ENCODE assay signal across 25 cellular contexts in genomic region chr13:77416666-77417212, GRCh38.
"Had no signal": no experiment of that assay in that cellular context is flagged by ENCODE, and none has a peak within 500 bp of the region (broad histone marks: within the 10 kb centered on the region; RNA-seq: fewer than 3 reads in every experiment).

No MANE protein-coding gene starts in this region.

- H3K27ac ChIP-seq: ascending aorta, colonic mucosa, epithelial cell of prostate, hepatocyte, neutrophil, parathyroid adenoma, right lobe of liver, stomach, testis had no signal

- ATAC-seq: activated CD8-positive, alpha-beta T cell treated with anti-CD3 and anti-CD28 coated beads for 36 hours; activated naive CD8-positive, alpha-beta T cell treated with anti-CD3 and anti-CD28 coated beads, Interleukin-2, amount 50 U/mL, for 24 hours; natural killer cell; right lobe of liver had no signal

- H2AFZ ChIP-seq: hepatocyte, parathyroid adenoma had no signal

- H3K4me3 Mint-ChIP-seq: activated CD8-positive, alpha-beta T cell treated with anti-CD3 and anti-CD28 coated beads for 36 hours; activated naive CD4-positive, alpha-beta T cell treated with anti-CD3 and anti-CD28 coated beads, Interleukin-2, amount 10 ng/mL, durations not matched to agents 7 days and 5 days; activated naive CD8-positive, alpha-beta T cell treated with anti-CD3 and anti-CD28 coated beads, Interleukin-2, amount 50 U/mL, for 24 hours; central memory CD8-positive, alpha-beta T cell; endodermal cell; natural killer cell; type B pancreatic cell had no signal

- H3K9ac ChIP-seq: parathyroid adenoma had no signal

- H3K27me3 Mint-ChIP-seq: activated CD8-positive, alpha-beta T cell treated with anti-CD3 and anti-CD28 coated beads for 36 hours; activated naive CD4-positive, alpha-beta T cell treated with anti-CD3 and anti-CD28 coated beads, Interleukin-2, amount 10 ng/mL, durations not matched to agents 7 days and 5 days; activated naive CD8-positive, alpha-beta T cell treated with anti-CD3 and anti-CD28 coated beads, Interleukin-2, amount 50 U/mL, for 24 hours; central memory CD8-positive, alpha-beta T cell; type B pancreatic cell had no signal

- H3K9me3 Mint-ChIP-seq: activated CD8-positive, alpha-beta T cell treated with anti-CD3 and anti-CD28 coated beads for 36 hours; activated naive CD4-positive, alpha-beta T cell treated with anti-CD3 and anti-CD28 coated beads, Interleukin-2, amount 10 ng/mL, durations not matched to agents 7 days and 5 days; activated naive CD8-positive, alpha-beta T cell treated with anti-CD3 and anti-CD28 coated beads, Interleukin-2, amount 50 U/mL, for 24 hours; central memory CD8-positive, alpha-beta T cell; endodermal cell; natural killer cell had no signal

- H3K36me3 Mint-ChIP-seq: activated naive CD4-positive, alpha-beta T cell treated with anti-CD3 and anti-CD28 coated beads, Interleukin-2, amount 10 ng/mL, durations not matched to agents 7 days and 5 days; natural killer cell; type B pancreatic cell had no signal

- H3K9me3 ChIP-seq: ascending aorta, colonic mucosa, neutrophil, right lobe of liver, stomach, testis had no signal

- FAIRE-seq: islet of Langerhans had no signal

- H3K4me1 ChIP-seq: ascending aorta, colonic mucosa, parathyroid adenoma, right lobe of liver, stomach, testis had no signal

- H3K4me3 ChIP-seq: ascending aorta, colonic mucosa, hepatocyte, right lobe of liver, smooth muscle cell, stomach, testis had no signal

- DNase-seq: activated CD4-positive, alpha-beta T cell treated with anti-CD3 and anti-CD28 coated beads for 48 hours; activated CD4-positive, CD25-positive, alpha-beta regulatory T cell; activated CD8-positive, alpha-beta T cell treated with anti-CD3 and anti-CD28 coated beads for 36 hours; activated naive CD4-positive, alpha-beta T cell treated with anti-CD3 and anti-CD28 coated beads, Interleukin-2, amount 10 ng/mL, durations not matched to agents 7 days and 5 days; activated naive CD8-positive, alpha-beta T cell treated with anti-CD3 and anti-CD28 coated beads, Interleukin-2, amount 50 U/mL, for 24 hours; activated T-cell treated with anti-CD3 and anti-CD28 coated beads, Interleukin-2, amount 50 U/mL, for 1 hour; colonic mucosa; endodermal cell; foreskin fibroblast; left cardiac atrium; mesendoderm; natural killer cell; right lobe of liver; stimulated activated CD4-positive, alpha-beta T cell treated with anti-CD3 and anti-CD28 coated beads, Interleukin-4, amount 100 ng/mL, for 1 hour; stomach; testis had no signal

- H3K4me2 ChIP-seq: hepatocyte, smooth muscle cell had no signal

- H3K36me3 ChIP-seq: ascending aorta, colonic mucosa, neutrophil, right lobe of liver, stomach had no signal

- H3K27me3 ChIP-seq: ascending aorta, colonic mucosa, hepatocyte, neutrophil, right lobe of liver, stomach, testis had no signal

- H3K4me1 Mint-ChIP-seq: activated naive CD4-positive, alpha-beta T cell treated with anti-CD3 and anti-CD28 coated beads, Interleukin-2, amount 10 ng/mL, durations not matched to agents 7 days and 5 days; central memory CD8-positive, alpha-beta T cell; endodermal cell; natural killer cell had no signal

- H3K79me2 ChIP-seq: hepatocyte, parathyroid adenoma had no signal

- H3K27ac Mint-ChIP-seq: activated CD8-positive, alpha-beta T cell treated with anti-CD3 and anti-CD28 coated beads for 36 hours; activated naive CD4-positive, alpha-beta T cell treated with anti-CD3 and anti-CD28 coated beads, Interleukin-2, amount 10 ng/mL, durations not matched to agents 7 days and 5 days; activated naive CD8-positive, alpha-beta T cell treated with anti-CD3 and anti-CD28 coated beads, Interleukin-2, amount 50 U/mL, for 24 hours; endodermal cell; natural killer cell; type B pancreatic cell had no signal
